ENCODE assay signal across 9 cellular contexts in genomic region chr2:28956890-28957289, GRCh38. TPM values are rescaled to one million over a fixed set of nuclear protein-coding genes. Genes with fewer than 3 reads are reported as not detected.
DNase-seq lines count a peak whose midpoint lies in the region; ATAC-seq and TF ChIP-seq lines count a peak whose summit lies in the region.
"Had no signal": no experiment of that assay in that cellular context is flagged by ENCODE, and none has a peak within 500 bp of the region (broad histone marks: within the 10 kb centered on the region; RNA-seq: fewer than 3 reads in every experiment).

No MANE protein-coding gene starts in this region.

- peaks cover 17 to 27% of the 10 kb centered on the region in 2 donors for H3K4me1 ChIP-seq in gastrocnemius medialis
- H3K4me1 ChIP-seq in ovary (ENCODE audit: insufficient read depth), result no peaks in the 10 kb centered on the region

- H3K9me3 Mint-ChIP-seq in activated naive CD4-positive, alpha-beta T cell treated with anti-CD3 and anti-CD28 coated beads, Interleukin-2, amount 50 U/mL, for 72 hours, result no peaks in the 10 kb centered on the region
- H3K9me3 Mint-ChIP-seq in endothelial cell (ENCODE audit: unreplicated experiment), result no peaks in the 10 kb centered on the region

- intact Hi-C loops in gastrocnemius medialis (cut with DNase I; ENCODE audit: low total_unique reads) (loop anchor here (5.0 kb wide), 1 partner anchor 350 kb away; no protein-coding TSS in a partner anchor), ovary (cut with DNase I) (loop anchor here (2.0 to 5.0 kb wide), 2 partner anchors 240 kb away; no protein-coding TSS in a partner anchor)

- no peaks in the 10 kb centered on the region for H3K36me3 Mint-ChIP-seq in activated naive CD4-positive, alpha-beta T cell treated with anti-CD3 and anti-CD28 coated beads, Interleukin-2, amount 50 U/mL, for 72 hours
- no peaks in the 10 kb centered on the region for H3K36me3 Mint-ChIP-seq in endothelial cell (ENCODE audit: low read depth, unreplicated experiment)

- peak; percentile 20 for DNase-seq in activated naive CD4-positive, alpha-beta T cell treated with Interleukin-2 at 50 U/mL for 16 hours
- DNase-seq in activated naive CD4-positive, alpha-beta T cell treated with anti-CD3 and anti-CD28 coated beads, Interleukin-2, amount 50 U/mL, for 72 hours (ENCODE audit: low spot score in 2 of 2), result no peak
- DNase-seq in NCI-H345 treated with DMSO at 0.1 percent for 48 hours (lab: John Stamatoyannopoulos, UW; ENCODE audit: unreplicated experiment) (peak; percentile 39), endothelial cell (ENCODE audit: low spot score) (peak; percentile 36), gastrocnemius medialis (no peak), ovary (no peak)
- DNase-seq: NCI-H1436 had no signal

- H3K4me3 ChIP-seq in gastrocnemius medialis (no peak overlapping the region), ovary (no peak overlapping the region)

- H3K9me3 ChIP-seq in gastrocnemius medialis, result no peaks in the 10 kb centered on the region
- H3K9me3 ChIP-seq in ovary, result no peaks in the 10 kb centered on the region

- no peak for TF ChIP-seq POLR2A in gastrocnemius medialis (IDR thresholded peaks at IDR 0.05)
- TF ChIP-seq POLR2A in ovary (IDR thresholded peaks at IDR 0.05), result no peak

- in situ Hi-C loops in gastrocnemius medialis (cut with MboI; ENCODE audit: low sequenced_read_pairs in 4 of 4), result loop anchor here (5.0 to 25.0 kb wide), 7 partner anchors 55 to 888 kb away; no protein-coding TSS in a partner anchor

- H3K27ac ChIP-seq in gastrocnemius medialis (no peak overlapping the region), ovary (no peak overlapping the region)

- TF ChIP-seq CTCF in endothelial cell (IDR thresholded peaks at IDR 0.05; ENCODE audit: unreplicated experiment), result peak; percentile 58
- TF ChIP-seq CTCF in gastrocnemius medialis (IDR thresholded peaks at IDR 0.05 in 4 of 5, conservative IDR thresholded peaks at IDR 0.05 in 1 of 5), result peak in 4 of 5 experiments; percentile 14 to 65 (median 23)
- TF ChIP-seq CTCF in ovary (IDR thresholded peaks at IDR 0.05), result no peak

- H3K27me3 ChIP-seq in gastrocnemius medialis (no peaks in the 10 kb centered on the region), ovary (no peaks in the 10 kb centered on the region)

- no peaks in the 10 kb centered on the region for H3K27me3 Mint-ChIP-seq in endothelial cell (ENCODE audit: unreplicated experiment)

- no peak for ATAC-seq in activated naive CD4-positive, alpha-beta T cell treated with anti-CD3 and anti-CD28 coated beads, Interleukin-2, amount 50 U/mL, for 72 hours
- ATAC-seq in gastrocnemius medialis (no peak), GM18873 (IDR thresholded peaks at IDR 0.05; ENCODE audit: low FRiP score, unreplicated experiment) (no peak), HG03571 (IDR thresholded peaks at IDR 0.05; ENCODE audit: unreplicated experiment) (no peak)

- TF ChIP-seq EP300 in ovary (IDR thresholded peaks at IDR 0.05), result no peak

- WGBS in ovary, 3 donors, result 72 to 78% (median 74%) methylated on average over 15 of the region's 15 CpGs

- H3K36me3 ChIP-seq in gastrocnemius medialis, result no peaks in the 10 kb centered on the region
- H3K36me3 ChIP-seq in ovary, result no peaks in the 10 kb centered on the region

- H3K4me1 Mint-ChIP-seq in endothelial cell (ENCODE audit: unreplicated experiment), result no peaks in the 10 kb centered on the region

- no peak overlapping the region for H3K27ac Mint-ChIP-seq in activated naive CD4-positive, alpha-beta T cell treated with anti-CD3 and anti-CD28 coated beads, Interleukin-2, amount 50 U/mL, for 72 hours
- H3K27ac Mint-ChIP-seq in endothelial cell (ENCODE audit: unreplicated experiment), result no peak overlapping the region

- H3K4me3 Mint-ChIP-seq in endothelial cell (ENCODE audit: unreplicated experiment), result peak overlapping the region; percentile 74

RNA-seq across cellular contexts. Expression of gene TOGARAM2, which starts 24.2 kb away (rescaled TPM):
- total RNA-seq in activated naive CD4-positive, alpha-beta T cell treated with anti-CD3 and anti-CD28 coated beads, Interleukin-2, amount 50 U/mL, for 72 hours, result 1 to 10 TPM in 1 of 2 donors, under 1 TPM in 1; 0.36 to 4.3 TPM
- total RNA-seq in endothelial cell (ENCODE audit: unreplicated experiment), result 0.23 TPM
- total RNA-seq in gastrocnemius medialis, result 10 to 100 TPM in 3 of 4 donors, 1 to 10 TPM in 1; 6.4 to 64.4 (median 24.3) TPM
- total RNA-seq in ovary, result 10 to 100 TPM in 1 of 7 donors, 1 to 10 TPM in 5, under 1 TPM in 1; 0.95 to 21.1 (median 1.8) TPM
- under 1 TPM; 0.33 to 0.58 TPM for polyA plus RNA-seq in ovary

Comparison
In these comparisons a context has a peak if more than half of its experiments do, and no peak if none do; other contexts are left out.
1. DNase-seq: peak in activated naive CD4-positive, alpha-beta T cell treated with Interleukin-2 at 50 U/mL for 16 hours (single experiment), NCI-H345 treated with DMSO at 0.1 percent for 48 hours (single experiment) and endothelial cell (single experiment); none in activated naive CD4-positive, alpha-beta T cell treated with anti-CD3 and anti-CD28 coated beads, Interleukin-2, amount 50 U/mL, for 72 hours (0 of 2), gastrocnemius medialis (0 of 2) and ovary (0 of 5).
2. CTCF ChIP-seq: peak in endothelial cell (single experiment) and gastrocnemius medialis (4 of 5); none in ovary (0 of 3).